Comparison of ENCODE assay signal across 9 cellular contexts in genomic region chr17:78325076-78325712, GRCh38. TPM values are rescaled to one million over a fixed set of nuclear protein-coding genes. Genes with fewer than 3 reads are reported as not detected.
A peak's percentile ranks its signal among the peaks of the same experiment; 100 is the strongest.
DNase-seq lines count a peak whose midpoint lies in the region; ATAC-seq, FAIRE-seq and TF ChIP-seq lines count a peak whose summit lies in the region.
"Had no signal": no experiment of that assay in that cellular context is flagged by ENCODE, and none has a peak within 500 bp of the region (broad histone marks: within the 10 kb centered on the region; RNA-seq: fewer than 3 reads in every experiment).

No MANE protein-coding gene starts in this region.

- 48 to 55% methylated on average over 20 of the region's 20 CpGs for WGBS in ectodermal cell, 2 experiments

- peak overlapping the region; percentile 57 for H3K27ac ChIP-seq in ectodermal cell (ENCODE audit: insufficient read depth, low read depth, low read length, poor library complexity, severe bottlenecking)

- TF ChIP-seq POLR2A in GM12891 (IDR thresholded peaks at IDR 0.05; ENCODE audit: low read depth, low read length): no peak

- H3K27ac Mint-ChIP-seq in activated naive CD4-positive, alpha-beta T cell treated with anti-CD3 and anti-CD28 coated beads, Interleukin-2, amount 10 ng/mL, durations not matched to agents 7 days and 5 days: peak overlapping the region; percentile 26

- no peaks in the 10 kb centered on the region for H3K9me3 Mint-ChIP-seq in activated naive CD4-positive, alpha-beta T cell treated with anti-CD3 and anti-CD28 coated beads, Interleukin-2, amount 10 ng/mL, durations not matched to agents 7 days and 5 days

- CTCF ChIA-PET in activated naive CD4-positive, alpha-beta T cell treated with anti-CD3 and anti-CD28 coated beads, Interleukin-2, amount 10 ng/mL, durations not matched to agents 7 days and 5 days (lab: Charles Lee): interaction anchor here (1.1 to 1.5 kb wide), 2 partner anchors 14 to 37 kb away, joined by 3 to 5 read pairs; no protein-coding TSS in a partner anchor

- H3K4me1 Mint-ChIP-seq in activated naive CD4-positive, alpha-beta T cell treated with anti-CD3 and anti-CD28 coated beads, Interleukin-2, amount 10 ng/mL, durations not matched to agents 7 days and 5 days: peaks cover 23% of the 10 kb centered on the region

- H3K9ac ChIP-seq in mucosa of stomach (ENCODE audit: low read length): peak overlapping the region; percentile 10

- H3K9me3 ChIP-seq in ectodermal cell (ENCODE audit: control insufficient read depth, low read length) (no peaks in the 10 kb centered on the region), mucosa of stomach (ENCODE audit: control insufficient read depth, low read length) (no peaks in the 10 kb centered on the region)

- no peak for DNase-seq in activated naive CD4-positive, alpha-beta T cell treated with anti-CD3 and anti-CD28 coated beads, Interleukin-2, amount 10 ng/mL, durations not matched to agents 7 days and 5 days
- DNase-seq in activated naive CD4-positive, alpha-beta T cell treated with Interleukin-2 at 50 U/mL for 16 hours: no peak
- DNase-seq in urothelium cell line (ENCODE audit: low spot score): peak; percentile 75
- no peak for DNase-seq in NOMO-1 treated with dmso at 0.1 percent for 144 hours (lab: John Stamatoyannopoulos, UW; ENCODE audit: unreplicated experiment)
- no peak for DNase-seq in GM12891 (ENCODE audit: insufficient read length, low spot score)
- DNase-seq: activated CD4-positive, alpha-beta T cell treated with anti-CD3 and anti-CD28 coated beads for 1 hour had no signal

- H3K4me3 ChIP-seq in ectodermal cell (ENCODE audit: insufficient read depth, low read depth, low read length) (no peak overlapping the region), mucosa of stomach (ENCODE audit: low read length) (no peak overlapping the region)

- FAIRE-seq in urothelium cell line (lab: Jason Lieb, UNC): peak; percentile 17
- FAIRE-seq in GM12891 (lab: Jason Lieb, UNC): no peak

- H3K27me3 ChIP-seq in ectodermal cell (ENCODE audit: control insufficient read depth, insufficient read depth, low read length, poor library complexity, severe bottlenecking): no peaks in the 10 kb centered on the region
- no peaks in the 10 kb centered on the region for H3K27me3 ChIP-seq in mucosa of stomach (ENCODE audit: control insufficient read depth, insufficient read depth, low read length)

- H3K4me1 ChIP-seq in ectodermal cell (ENCODE audit: control insufficient read depth, insufficient read depth, low read length): peaks cover 29% of the 10 kb centered on the region
- H3K4me1 ChIP-seq in mucosa of stomach (ENCODE audit: control insufficient read depth, insufficient read depth, low read length): peaks cover 30% of the 10 kb centered on the region

- no peak overlapping the region for H3K4me3 Mint-ChIP-seq in activated naive CD4-positive, alpha-beta T cell treated with anti-CD3 and anti-CD28 coated beads, Interleukin-2, amount 10 ng/mL, durations not matched to agents 7 days and 5 days

- no peaks in the 10 kb centered on the region for H3K36me3 Mint-ChIP-seq in activated naive CD4-positive, alpha-beta T cell treated with anti-CD3 and anti-CD28 coated beads, Interleukin-2, amount 10 ng/mL, durations not matched to agents 7 days and 5 days

- no peak for ATAC-seq in HG02571 (IDR thresholded peaks at IDR 0.05; ENCODE audit: unreplicated experiment)

- peaks cover 19% of the 10 kb centered on the region for H3K27me3 Mint-ChIP-seq in activated naive CD4-positive, alpha-beta T cell treated with anti-CD3 and anti-CD28 coated beads, Interleukin-2, amount 10 ng/mL, durations not matched to agents 7 days and 5 days

- H3K36me3 ChIP-seq in ectodermal cell (ENCODE audit: control insufficient read depth, insufficient read depth, low read length) (no peaks in the 10 kb centered on the region), mucosa of stomach (ENCODE audit: control insufficient read depth, insufficient read depth, low read length) (no peaks in the 10 kb centered on the region)

TF ChIP-seq in GM12891, 5 proteins besides CTCF, POLR2A, EP300 and RAD21:
- TF ChIP-seq POLR2AphosphoS5 (IDR thresholded peaks at IDR 0.05; ENCODE audit: low read depth, low read length) (no peak), POU2F2 (IDR thresholded peaks at IDR 0.05; ENCODE audit: low read depth, low read length) (no peak), PAX5 (IDR thresholded peaks at IDR 0.05; ENCODE audit: insufficient read depth, low read length, severe bottlenecking) (no peak), SPI1 (IDR thresholded peaks at IDR 0.05; ENCODE audit: low read depth, low read length) (no peak), TAF1 (IDR thresholded peaks at IDR 0.05; ENCODE audit: low read depth, low read length) (no peak)

RNA-seq across cellular contexts. Expression of gene SOCS3, which starts 34.7 kb away (rescaled TPM):
- polyA plus RNA-seq in ectodermal cell (2013, experiment 1 of 4): 12.9 TPM
- polyA plus RNA-seq in ectodermal cell (2013, experiment 2 of 4): 13.9 TPM
- 9.9 TPM for polyA plus RNA-seq in ectodermal cell (2013, experiment 3 of 4)
- polyA plus RNA-seq in ectodermal cell (2013, experiment 4 of 4): 10.9 TPM
- polyA plus RNA-seq in GM12891 (2012; ENCODE audit: low read depth, missing spikeins): 2.0 TPM

RNA-seq across cellular contexts. Expression of gene PGS1, which starts 53.3 kb away (rescaled TPM):
- polyA plus RNA-seq in ectodermal cell (2013, experiment 1 of 4): 52.4 TPM
- 50.4 TPM for polyA plus RNA-seq in ectodermal cell (2013, experiment 2 of 4)
- 33.8 TPM for polyA plus RNA-seq in ectodermal cell (2013, experiment 3 of 4)
- polyA plus RNA-seq in ectodermal cell (2013, experiment 4 of 4): 36.0 TPM
- polyA plus RNA-seq in GM12891 (2012; ENCODE audit: low read depth, missing spikeins): 18.5 TPM
